In genomic region chr4:30719363-30720020, GRCh38 we compare ENCODE assay signal across 8 cellular contexts. TPM values are rescaled to one million over a fixed set of nuclear protein-coding genes. Genes with fewer than 3 reads are reported as not detected.
DNase-seq lines count a peak whose midpoint lies in the region; ATAC-seq, FAIRE-seq and TF ChIP-seq lines count a peak whose summit lies in the region.

No MANE protein-coding gene starts in this region.

- no peaks in the 10 kb centered on the region for H3K36me3 Mint-ChIP-seq in endothelial cell (ENCODE audit: low read depth, unreplicated experiment)

- POLR2A ChIA-PET in AG04450 (lab: Yijun Ruan, JAX), result interaction anchor here (0.6 to 1.4 kb wide), 6 partner anchors 16 to 226 kb away, joined by 3 to 5 read pairs (median 4); no protein-coding TSS in a partner anchor

- DNase-seq in AG04450 (ENCODE audit: low read depth, low spot score) (no peak), GM12892 (ENCODE audit: insufficient read length) (peak; percentile 13), RCC 7860 (ENCODE audit: low spot score) (peak; percentile 30), endothelial cell (ENCODE audit: low spot score) (peak; percentile 58), lung microvascular endothelial cell (ENCODE audit: low read depth in 2 of 2) (peak; percentile 7 to 41), upper lobe of right lung (no peak), NCI-H1436 treated with DMSO at 0.1 percent for 48 hours (lab: John Stamatoyannopoulos, UW) (no peak), RKO (ENCODE audit: low spot score) (no peak)

- H3K4me1 ChIP-seq in upper lobe of right lung, result peaks cover 21% of the 10 kb centered on the region

- intact Hi-C loops in upper lobe of right lung (cut with DNase I), result no loop called here

- H3K27ac ChIP-seq in AG04450 (ENCODE audit: low read depth, low read length), result peak overlapping the region; percentile 61
- peak overlapping the region; percentile 11 for H3K27ac ChIP-seq in upper lobe of right lung

- no peaks in the 10 kb centered on the region; the same call in 1 of the 2 replicates for H3K9me3 ChIP-seq in AG04450 (ENCODE audit: control insufficient read depth, insufficient read depth, low read length)
- no peaks in the 10 kb centered on the region for H3K9me3 ChIP-seq in upper lobe of right lung

- H3K4me1 Mint-ChIP-seq in endothelial cell (ENCODE audit: unreplicated experiment), result peaks cover 22% of the 10 kb centered on the region

- H3K4me3 ChIP-seq in AG04450 (ENCODE audit: low read depth, low read length), result peak overlapping the region; percentile 87
- H3K4me3 ChIP-seq in upper lobe of right lung, result peak overlapping the region; percentile 55

- H3K27me3 ChIP-seq in AG04450 (ENCODE audit: control insufficient read depth, insufficient read depth, low read length) (no peaks in the 10 kb centered on the region), upper lobe of right lung (peaks cover 58% of the 10 kb centered on the region)

- H3K27ac Mint-ChIP-seq in endothelial cell (ENCODE audit: unreplicated experiment), result peak overlapping the region; percentile 72

- no peaks in the 10 kb centered on the region for H3K36me3 ChIP-seq in upper lobe of right lung

- H3K27me3 Mint-ChIP-seq in endothelial cell (ENCODE audit: unreplicated experiment), result peaks cover 32% of the 10 kb centered on the region

- TF ChIP-seq POLR2A in GM12892 (IDR thresholded peaks at IDR 0.05; ENCODE audit: low read depth, low read length), result no peak

- ATAC-seq in upper lobe of right lung, result peak; percentile 31

- no peak for TF ChIP-seq CTCF in AG04450 (IDR thresholded peaks at IDR 0.05; ENCODE audit: low read depth, low read length)
- TF ChIP-seq CTCF in endothelial cell (IDR thresholded peaks at IDR 0.05; ENCODE audit: unreplicated experiment), result no peak
- TF ChIP-seq CTCF in upper lobe of right lung (IDR thresholded peaks at IDR 0.05), result no peak

- no peaks in the 10 kb centered on the region for H3K9me3 Mint-ChIP-seq in endothelial cell (ENCODE audit: unreplicated experiment)

- CTCF ChIA-PET in AG04450 (lab: Charles Lee), result interaction anchor here (0.6 to 1.1 kb wide), 7 partner anchors 33 to 659 kb away, joined by 3 to 5 read pairs (median 3); no protein-coding TSS in a partner anchor

- peak overlapping the region; percentile 98 for H3K4me3 Mint-ChIP-seq in endothelial cell (ENCODE audit: unreplicated experiment)

- no peak for FAIRE-seq in GM12892 (lab: Jason Lieb, UNC)
- no peak for FAIRE-seq in RCC 7860 (lab: Jason Lieb, UNC)

RNA-seq across cellular contexts. Expression of gene PCDH7, which starts 0.7 kb away (rescaled TPM):
- polyA plus RNA-seq in AG04450 (2011; rRNA removed), result 18.5 and 20.0 TPM in 2 replicates
- 61.6 and 62.8 TPM in 2 replicates for polyA minus RNA-seq in AG04450 (2011; rRNA and poly(A)+ RNA removed)
- not detected for polyA plus RNA-seq in GM12892 (2012; ENCODE audit: missing spikeins)
- total RNA-seq in endothelial cell (ENCODE audit: unreplicated experiment) (6.1 TPM), lung microvascular endothelial cell (0.20 and 0.22 TPM in 2 replicates), upper lobe of right lung (8.0 TPM)

Comparison
In these comparisons a context has a peak if more than half of its experiments do, and no peak if none do; other contexts are left out.
1. DNase-seq: peak in GM12892 (single experiment), RCC 7860 (single experiment), endothelial cell (single experiment) and lung microvascular endothelial cell (2 of 2); none in AG04450 (single experiment), upper lobe of right lung (single experiment), NCI-H1436 treated with DMSO at 0.1 percent for 48 hours (single experiment) and RKO (single experiment).